Comparison of ENCODE assay signal across 8 cellular contexts in the genomic region with DNA sequence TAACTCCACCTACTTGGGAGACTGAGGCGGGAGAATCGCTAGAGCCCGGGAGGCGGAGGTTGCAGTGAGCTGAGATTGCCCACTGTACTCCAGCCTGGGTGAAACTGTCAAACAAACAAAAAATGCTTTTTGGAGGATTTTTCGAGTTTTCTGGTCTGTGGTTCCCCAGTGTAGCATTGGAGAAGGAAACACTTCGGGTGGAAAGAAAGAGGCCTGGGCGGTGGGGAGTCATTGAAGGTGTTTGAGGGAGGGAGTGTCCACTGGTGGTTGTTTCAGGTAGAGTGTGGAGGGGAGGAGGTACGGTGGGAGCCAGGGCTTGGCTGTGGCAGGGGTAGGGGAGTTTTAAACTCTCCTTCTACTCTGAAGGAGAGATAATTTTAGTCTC. TPM values are rescaled to one million over a fixed set of nuclear protein-coding genes. Genes with fewer than 3 reads are reported as not detected.
A peak's percentile ranks its signal among the peaks of the same experiment; 100 is the strongest.
DNase-seq lines count a peak whose midpoint lies in the region; ATAC-seq, FAIRE-seq and TF ChIP-seq lines count a peak whose summit lies in the region.

No MANE protein-coding gene starts in this region.

- no peak for FAIRE-seq in endothelial cell of umbilical vein (lab: Jason Lieb, UNC)
- FAIRE-seq in urothelium cell line (lab: Jason Lieb, UNC): no peak

- H3K27ac ChIP-seq in CD8-positive, alpha-beta T cell (ENCODE audit: low read depth, low read length): peak overlapping the region; percentile 74
- H3K27ac ChIP-seq in endothelial cell of umbilical vein (ENCODE audit: insufficient read depth, low read depth, low read length) (peak overlapping the region; percentile 48), osteoblast (ENCODE audit: low read depth, low read length) (peak overlapping the region; percentile 68)

- no peaks in the 10 kb centered on the region for H3K9me1 ChIP-seq in endothelial cell of umbilical vein (replicated peaks; ENCODE audit: control insufficient read depth, extremely low read depth, insufficient read depth, low read length)

- peak overlapping the region; percentile 94 for H3K27ac Mint-ChIP-seq in CD8-positive, alpha-beta T cell

- TF ChIP-seq POLR2A in endothelial cell of umbilical vein (IDR thresholded peaks at IDR 0.05; ENCODE audit: low read depth, low read length): no peak

- CTCF ChIA-PET in CD8-positive, alpha-beta T cell (lab: Charles Lee): interaction anchor here (0.7 kb wide), 1 partner anchor 119 kb away, joined by 3 read pairs; no protein-coding TSS in a partner anchor
- CTCF ChIA-PET in endothelial cell of umbilical vein (lab: Charles Lee): interaction anchor here (1.7 kb wide), 1 partner anchor 67 kb away, joined by 6 read pairs; no protein-coding TSS in a partner anchor

- dilution Hi-C loops in endothelial cell of umbilical vein (cut with MboI; ENCODE audit: extremely low pct_ligation_motif_present, low sequenced_read_pairs): no loop called here

- H3K9ac ChIP-seq in endothelial cell of umbilical vein (replicated peaks; ENCODE audit: extremely low read depth, insufficient read depth, low read length): peak overlapping the region; percentile 76

- no peaks in the 10 kb centered on the region for H3K27me3 ChIP-seq in CD8-positive, alpha-beta T cell (ENCODE audit: insufficient read depth, low read length)
- no peaks in the 10 kb centered on the region for H3K27me3 ChIP-seq in endothelial cell of umbilical vein (ENCODE audit: control insufficient read depth in 2 of 2, insufficient read depth in 2 of 2, low read length in 2 of 2)
- no peaks in the 10 kb centered on the region for H3K27me3 ChIP-seq in osteoblast (ENCODE audit: insufficient read depth, low read length)

- ATAC-seq in CD8-positive, alpha-beta T cell: no peak
- ATAC-seq in GM21723 (IDR thresholded peaks at IDR 0.05; ENCODE audit: unreplicated experiment): no peak

- H4K20me1 ChIP-seq in endothelial cell of umbilical vein (replicated peaks; ENCODE audit: control insufficient read depth, extremely low read depth, insufficient read depth, low read length) (no peaks in the 10 kb centered on the region), osteoblast (ENCODE audit: insufficient read depth, low read length) (peaks cover 4% of the 10 kb centered on the region)

- no peak for TF ChIP-seq CTCF in CD8-positive, alpha-beta T cell (IDR thresholded peaks at IDR 0.05)
- no peak for TF ChIP-seq CTCF in endothelial cell of umbilical vein (IDR thresholded peaks at IDR 0.05; ENCODE audit: extremely low read depth in 1 of 2, insufficient read depth in 1 of 2, low read depth in 1 of 2, low read length in 2 of 2)
- TF ChIP-seq CTCF in osteoblast (IDR thresholded peaks at IDR 0.05; ENCODE audit: extremely low read depth, low read depth, low read length): no peak

- H3K4me1 Mint-ChIP-seq in CD8-positive, alpha-beta T cell (ENCODE audit: low read depth): peaks cover 50% of the 10 kb centered on the region

- peaks cover 17% of the 10 kb centered on the region for H3K36me3 Mint-ChIP-seq in CD8-positive, alpha-beta T cell

- H2AFZ ChIP-seq in endothelial cell of umbilical vein (ENCODE audit: low read depth, low read length) (no peak overlapping the region), osteoblast (ENCODE audit: low read length) (no peak overlapping the region)

- DNase-seq in CD8-positive, alpha-beta T cell: no peak
- DNase-seq in endothelial cell of umbilical vein (ENCODE audit: low read depth, low spot score) (no peak), osteoblast (ENCODE audit: insufficient read length, low spot score, missing footprints) (no peak), SW480 (ENCODE audit: low spot score) (no peak), urothelium cell line (ENCODE audit: low spot score) (no peak), NOMO-1 treated with DMSO at 0.1 percent for 48 hours (lab: John Stamatoyannopoulos, UW; ENCODE audit: unreplicated experiment) (no peak)

- H3K4me3 ChIP-seq in CD8-positive, alpha-beta T cell (ENCODE audit: low read depth, low read length): peak overlapping the region; percentile 90
- H3K4me3 ChIP-seq in endothelial cell of umbilical vein (replicated peaks in 1 of 3; ENCODE audit: insufficient read depth in 1 of 3, low read depth in 1 of 3, low read length in 3 of 3) (peak overlapping the region; percentile 45 to 77 (median 60)), osteoblast (ENCODE audit: insufficient read depth, low read length) (peak overlapping the region; percentile 94)

- H3K4me2 ChIP-seq in endothelial cell of umbilical vein (ENCODE audit: insufficient read depth, low read length) (peak overlapping the region; percentile 52), osteoblast (ENCODE audit: insufficient read depth, low read length) (peak overlapping the region; percentile 85)

- peaks cover 22% of the 10 kb centered on the region for H3K79me2 ChIP-seq in endothelial cell of umbilical vein (ENCODE audit: control insufficient read depth, insufficient read depth, low read length)
- H3K79me2 ChIP-seq in osteoblast (ENCODE audit: insufficient read depth, low read length): peaks cover 43% of the 10 kb centered on the region

- BruUV-seq in endothelial cell of umbilical vein (replicated peaks; lab: Mats Ljungman, UMichigan): no TSS peak

- H3K36me3 ChIP-seq in CD8-positive, alpha-beta T cell (ENCODE audit: insufficient read depth, low read length): no peaks in the 10 kb centered on the region
- H3K36me3 ChIP-seq in endothelial cell of umbilical vein (ENCODE audit: control insufficient read depth in 2 of 2, extremely low read depth in 1 of 2, insufficient read depth in 2 of 2, low read length in 2 of 2) (peaks cover 2% of the 10 kb centered on the region in 2 experiments), osteoblast (ENCODE audit: insufficient read depth, low read length) (peaks cover 16% of the 10 kb centered on the region)

- H3K27me3 Mint-ChIP-seq in CD8-positive, alpha-beta T cell (ENCODE audit: low read depth): no peaks in the 10 kb centered on the region

- H3K9me3 ChIP-seq in CD8-positive, alpha-beta T cell (ENCODE audit: low read length): no peaks in the 10 kb centered on the region
- H3K9me3 ChIP-seq in endothelial cell of umbilical vein (replicated peaks; ENCODE audit: control insufficient read depth, insufficient read depth, low read length) (no peaks in the 10 kb centered on the region), osteoblast (ENCODE audit: low read depth, low read length) (no peaks in the 10 kb centered on the region)

- H3K4me3 Mint-ChIP-seq in CD8-positive, alpha-beta T cell: peak overlapping the region; percentile 91

- POLR2A ChIA-PET in CD8-positive, alpha-beta T cell (lab: Charles Lee): interaction anchor here (0.6 to 1.0 kb wide), 2 partner anchors 10 to 18 kb away, joined by 3 to 4 read pairs; no protein-coding TSS in a partner anchor
- POLR2A ChIA-PET in endothelial cell of umbilical vein (lab: Charles Lee): no interaction called here

- intact Hi-C loops in CD8-positive, alpha-beta T cell (cut with DNase I, micrococcal nuclease): loop anchor here (1.0 to 10.0 kb wide), 6 partner anchors 43 to 1480 kb away; a partner anchor contains a TSS
- intact Hi-C loops in endothelial cell of umbilical vein (cut with micrococcal nuclease): loop anchor here (2.0 to 5.0 kb wide), 3 partner anchors 17 to 115 kb away; a partner anchor contains a TSS

- H3K4me1 ChIP-seq in CD8-positive, alpha-beta T cell (ENCODE audit: insufficient read depth, low read length): peaks cover 47% of the 10 kb centered on the region
- H3K4me1 ChIP-seq in endothelial cell of umbilical vein (ENCODE audit: control insufficient read depth, extremely low read depth, insufficient read depth, low read length) (peaks cover 33% of the 10 kb centered on the region), osteoblast (ENCODE audit: insufficient read depth, low read length) (peaks cover 29% of the 10 kb centered on the region)

- no peaks in the 10 kb centered on the region for H3K9me3 Mint-ChIP-seq in CD8-positive, alpha-beta T cell

TF ChIP-seq in endothelial cell of umbilical vein, 7 proteins besides CTCF, POLR2A, EP300 and RAD21 (continues in another document):
- TF ChIP-seq MYC (IDR thresholded peaks at IDR 0.05; ENCODE audit: low read depth, low read length): no peak

RNA-seq across cellular contexts. Expression of a gene that starts 1.2 kb away (rescaled TPM):
- total RNA-seq in CD8-positive, alpha-beta T cell: 100 to 1,000 TPM; 318 to 336 TPM
- polyA plus RNA-seq in PFSK-1 (2012; ENCODE audit: insufficient read length, low read depth): 86.0 TPM
- total RNA-seq in endothelial cell of umbilical vein (108 and 116 TPM in 2 replicates), osteoblast (134 and 143 TPM in 2 replicates)
- polyA plus RNA-seq in endothelial cell of umbilical vein: 36.5 and 39.0 TPM in 2 replicates
- 38.6 and 44.0 TPM in 2 replicates for polyA plus RNA-seq in endothelial cell of umbilical vein (2011; cell fraction: cytosol; rRNA removed)
- polyA plus RNA-seq in endothelial cell of umbilical vein (2011; cell fraction: nucleus; rRNA removed): 239 and 243 TPM in 2 replicates
- polyA plus RNA-seq in endothelial cell of umbilical vein (2012): 73.5 and 80.8 TPM in 2 replicates
- polyA minus RNA-seq in endothelial cell of umbilical vein: 297 and 299 TPM in 2 replicates
- 44.0 TPM for polyA minus RNA-seq in endothelial cell of umbilical vein (2011; cell fraction: cytosol; rRNA and poly(A)+ RNA removed)
- 238 and 267 TPM in 2 replicates for polyA minus RNA-seq in endothelial cell of umbilical vein (2011; cell fraction: nucleus; rRNA and poly(A)+ RNA removed)

RNA-seq across cellular contexts. Expression of a gene that starts 41.7 kb away (rescaled TPM):
- 10 to 100 TPM; 44.4 to 48.7 TPM for total RNA-seq in CD8-positive, alpha-beta T cell
- 44.0 TPM for polyA plus RNA-seq in PFSK-1 (2012; ENCODE audit: insufficient read length, low read depth)
- total RNA-seq in endothelial cell of umbilical vein: 21.2 and 25.2 TPM in 2 replicates
- 33.0 and 36.7 TPM in 2 replicates for polyA plus RNA-seq in endothelial cell of umbilical vein
- polyA plus RNA-seq in endothelial cell of umbilical vein (2011; cell fraction: cytosol; rRNA removed): 12.7 and 17.7 TPM in 2 replicates
- polyA plus RNA-seq in endothelial cell of umbilical vein (2011; cell fraction: nucleus; rRNA removed): 64.4 and 75.1 TPM in 2 replicates
- polyA plus RNA-seq in endothelial cell of umbilical vein (2012): 11.8 and 16.0 TPM in 2 replicates
- polyA minus RNA-seq in endothelial cell of umbilical vein: 14.8 and 24.1 TPM in 2 replicates
- 5.6 TPM for polyA minus RNA-seq in endothelial cell of umbilical vein (2011; cell fraction: cytosol; rRNA and poly(A)+ RNA removed)
- polyA minus RNA-seq in endothelial cell of umbilical vein (2011; cell fraction: nucleus; rRNA and poly(A)+ RNA removed): 21.7 and 40.3 TPM in 2 replicates
- total RNA-seq in osteoblast: 12.7 and 17.4 TPM in 2 replicates

RNA-seq across cellular contexts. Expression of a gene that starts 41.8 kb away (rescaled TPM):
- total RNA-seq in CD8-positive, alpha-beta T cell: 10 to 100 TPM; 80.3 to 86.6 TPM
- polyA plus RNA-seq in PFSK-1 (2012; ENCODE audit: insufficient read length, low read depth): 70.6 TPM
- total RNA-seq in endothelial cell of umbilical vein (66.0 and 81.4 TPM in 2 replicates), osteoblast (15.9 and 19.4 TPM in 2 replicates)
- 191 and 217 TPM in 2 replicates for polyA plus RNA-seq in endothelial cell of umbilical vein
- polyA plus RNA-seq in endothelial cell of umbilical vein (2011; cell fraction: cytosol; rRNA removed): 81.2 and 86.7 TPM in 2 replicates
- 227 and 262 TPM in 2 replicates for polyA plus RNA-seq in endothelial cell of umbilical vein (2011; cell fraction: nucleus; rRNA removed)
- 56.2 and 64.9 TPM in 2 replicates for polyA plus RNA-seq in endothelial cell of umbilical vein (2012)
- 80.6 and 89.8 TPM in 2 replicates for polyA minus RNA-seq in endothelial cell of umbilical vein
- polyA minus RNA-seq in endothelial cell of umbilical vein (2011; cell fraction: cytosol; rRNA and poly(A)+ RNA removed): 9.4 TPM
- polyA minus RNA-seq in endothelial cell of umbilical vein (2011; cell fraction: nucleus; rRNA and poly(A)+ RNA removed): 31.6 and 51.6 TPM in 2 replicates
